5 cellular contexts compared by ENCODE assay signal in genomic region chr9:18253950-18254349, GRCh38.
"Had no signal": no experiment of that assay in that cellular context is flagged by ENCODE, and none has a peak within 500 bp of the region (broad histone marks: within the 10 kb centered on the region; RNA-seq: fewer than 3 reads in every experiment).

No MANE protein-coding gene starts in this region.

- DNase-seq: H9, HCEC 1CT, IMR-90 had no signal

- H2AFZ ChIP-seq: GM23338 had no signal

- H3K4me3 ChIP-seq: GM23338, K562 had no signal

- H3K4me2 ChIP-seq: GM23338 had no signal

- ATAC-seq: GM23338, K562 had no signal
